In the genomic region with DNA sequence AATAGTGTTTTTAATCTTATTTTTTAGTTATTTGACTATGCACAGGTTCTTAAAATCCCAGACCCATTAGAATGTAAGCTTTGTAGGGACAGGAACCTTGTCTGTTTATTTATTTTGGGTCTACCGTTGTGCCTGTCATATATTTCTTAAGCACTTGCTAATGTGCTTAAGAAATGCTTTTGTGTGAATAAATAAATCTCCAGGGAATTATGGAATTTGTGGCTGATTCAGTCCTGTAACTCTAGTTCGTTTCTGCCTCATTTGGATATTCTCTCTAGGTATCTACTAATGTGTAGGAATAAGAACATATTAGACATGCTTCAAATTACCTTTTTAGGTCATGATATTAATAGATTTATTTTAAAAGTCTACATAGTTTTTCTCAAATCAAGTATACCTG, we compare ENCODE assay signal across 21 cellular contexts.
DNase-seq lines count a peak whose midpoint lies in the region; ATAC-seq, FAIRE-seq and TF ChIP-seq lines count a peak whose summit lies in the region.
"Had no signal": no experiment of that assay in that cellular context is flagged by ENCODE, and none has a peak within 500 bp of the region (broad histone marks: within the 10 kb centered on the region; RNA-seq: fewer than 3 reads in every experiment).

No MANE protein-coding gene starts in this region.

- BruUV-seq in HepG2 (replicated peaks; lab: Mats Ljungman, UMichigan) = no TSS peak

- no peak overlapping the region for H3K4me3 Mint-ChIP-seq in natural killer cell treated with Interleukin-12 subunit alpha and Interleukin-12 subunit beta and Interleukin-15 and Interleukin-18, amount 100 ng/mL, for 72 hours
- no peak overlapping the region for H3K4me3 Mint-ChIP-seq in natural killer cell
- H3K4me3 Mint-ChIP-seq: CD4-positive, CD25-positive, alpha-beta regulatory T cell had no signal

- H3K27ac ChIP-seq in esophagus muscularis mucosa (replicated peaks in 1 of 4) (peak overlapping the region; percentile 40 to 72 (median 56)), HepG2 (ENCODE audit: extremely low read length, insufficient read depth, low read length) (peak overlapping the region; percentile 11), tibial artery (peak overlapping the region; percentile 42 to 54)

- no peak for TF ChIP-seq POLR2A in esophagus muscularis mucosa (IDR thresholded peaks at IDR 0.05; ENCODE audit: low read depth)
- TF ChIP-seq POLR2A in HepG2 (IDR thresholded peaks at IDR 0.05; ENCODE audit: insufficient read depth in 1 of 2, low read depth in 2 of 2, low read length in 2 of 2) = no peak

- ATAC-seq in natural killer cell treated with Interleukin-12 subunit alpha and Interleukin-12 subunit beta and Interleukin-15 and Interleukin-18, amount 100 ng/mL, for 72 hours = no peak
- no peak for ATAC-seq in natural killer cell
- ATAC-seq in HepG2 = no peak
- no peak for ATAC-seq in GM21723 (IDR thresholded peaks at IDR 0.05; ENCODE audit: unreplicated experiment)
- ATAC-seq: K562, Panc1 had no signal

- peaks cover under 1% of the 10 kb centered on the region for H3K9me3 Mint-ChIP-seq in natural killer cell treated with Interleukin-12 subunit alpha and Interleukin-12 subunit beta and Interleukin-15 and Interleukin-18, amount 100 ng/mL, for 72 hours
- no peaks in the 10 kb centered on the region for H3K9me3 Mint-ChIP-seq in natural killer cell
- H3K9me3 Mint-ChIP-seq: CD4-positive, CD25-positive, alpha-beta regulatory T cell had no signal

- H2AFZ ChIP-seq in HepG2 (ENCODE audit: low read length) = no peak overlapping the region

- CTCF ChIA-PET in HepG2 (lab: Yijun Ruan, JAX; ENCODE audit: low intra/inter-chr PET ratio, low total read pairs) = no interaction called here
- CTCF ChIA-PET in GM10248 (lab: Yijun Ruan, JAX) = interaction anchor here (1.1 kb wide), 1 partner anchor 26 kb away, joined by 3 read pairs; no protein-coding TSS in a partner anchor

- no peak overlapping the region for H3K9ac ChIP-seq in HepG2 (ENCODE audit: insufficient read depth, low read depth, low read length)

- POLR2A ChIA-PET in HepG2 (lab: Yijun Ruan, JAX) = no interaction called here
- POLR2A ChIA-PET in GM10248 (lab: Yijun Ruan, JAX) = no interaction called here

- H3K4me3 ChIP-seq in esophagus muscularis mucosa (no peak overlapping the region), HepG2 (replicated peaks in 1 of 3; ENCODE audit: insufficient read depth in 1 of 3, low read depth in 2 of 3, low read length in 3 of 3) (no peak overlapping the region), tibial artery (no peak overlapping the region)
- H3K4me3 ChIP-seq: K562 had no signal

- H3K27me3 ChIP-seq in esophagus muscularis mucosa = no peaks in the 10 kb centered on the region
- H3K27me3 ChIP-seq in HepG2 (ENCODE audit: control insufficient read depth in 1 of 2, insufficient read depth in 2 of 2, low read length in 2 of 2) = no peaks in the 10 kb centered on the region
- H3K27me3 ChIP-seq in tibial artery = no peaks in the 10 kb centered on the region

- TF ChIP-seq EP300 in esophagus muscularis mucosa (IDR thresholded peaks at IDR 0.05) = no peak
- TF ChIP-seq EP300 in HepG2 (IDR thresholded peaks at IDR 0.05; ENCODE audit: low read depth in 2 of 2, low read length in 2 of 2) = no peak
- no peak for TF ChIP-seq EP300 in HepG2 (CRISPR knock-in tag; IDR thresholded peaks at IDR 0.05; ENCODE audit: borderline replicate concordance)

- WGBS in esophagus muscularis mucosa = 27% methylated on average over 2 of the region's 2 CpGs
- WGBS in HepG2 (ENCODE audit: low lambda C conversion rate) = 90% methylated on average over 2 of the region's 2 CpGs

- H3K9me3 ChIP-seq in esophagus muscularis mucosa (no peaks in the 10 kb centered on the region), HepG2 (ENCODE audit: low read length) (no peaks in the 10 kb centered on the region), tibial artery (no peaks in the 10 kb centered on the region)

- H3K4me1 ChIP-seq in esophagus muscularis mucosa (peaks cover 16 to 63% (median 51%) of the 10 kb centered on the region in 4 donors), HepG2 (ENCODE audit: insufficient read depth, low read length) (peaks cover 39% of the 10 kb centered on the region), tibial artery (peaks cover 8 to 66% (median 25%) of the 10 kb centered on the region in 4 donors)

- H4K20me1 ChIP-seq in HepG2 (ENCODE audit: insufficient read depth, low read length) = no peaks in the 10 kb centered on the region

- H3K4me1 Mint-ChIP-seq in natural killer cell treated with Interleukin-12 subunit alpha and Interleukin-12 subunit beta and Interleukin-15 and Interleukin-18, amount 100 ng/mL, for 72 hours (ENCODE audit: low read depth in 2 of 2) = peaks cover 21 to 23% of the 10 kb centered on the region in 2 donors
- H3K4me1 Mint-ChIP-seq in natural killer cell = peaks cover 2 to 14% of the 10 kb centered on the region in 2 donors

- TF ChIP-seq CTCF in natural killer cell (IDR thresholded peaks at IDR 0.05) (no peak), esophagus muscularis mucosa (IDR thresholded peaks at IDR 0.05) (no peak), HepG2 (CRISPR knock-in tag; IDR thresholded peaks at IDR 0.05) (no peak), tibial artery (IDR thresholded peaks at IDR 0.05) (no peak), GM10248 (IDR thresholded peaks at IDR 0.05; ENCODE audit: control extremely low read depth, extremely low read depth, low read depth, missing control alignments) (no peak)

- H3K79me2 ChIP-seq in HepG2 (ENCODE audit: insufficient read depth, low read length) = peaks cover 22% of the 10 kb centered on the region

- H3K4me2 ChIP-seq in HepG2 (ENCODE audit: low read depth, low read length) = no peak overlapping the region

- FAIRE-seq in HepG2 (lab: Jason Lieb, UNC) = no peak
- FAIRE-seq: K562 had no signal

- DNase-seq in natural killer cell treated with Interleukin-12 subunit alpha and Interleukin-12 subunit beta and Interleukin-15 and Interleukin-18, amount 100 ng/mL, for 72 hours (ENCODE audit: low spot score) = no peak
- DNase-seq in natural killer cell (no peak), esophagus muscularis mucosa (ENCODE audit: extremely low spot score) (no peak), HepG2 (ENCODE audit: low spot score) (no peak), tibial artery (no peak), kidney glomerular epithelial cell (lab: John Stamatoyannopoulos, UW) (no peak), GM10248 (ENCODE audit: extremely low spot score) (no peak)
- DNase-seq: CD4-positive, CD25-positive, alpha-beta regulatory T cell; GF-D8; H7; MM.1S; NCI-H1048; NCI-H1436; NCI-H1930; NCI-H2171; NCI-H345; NCI-H524 treated with DMSO at 0.1 percent for 48 hours; NCI-H82 had no signal

- in situ Hi-C loops in HepG2 (cut with HindIII; ENCODE audit: extremely low pct_ligation_motif_present, low pct_unique_long_range_greater_than_20kb) = no loop called here

- no peaks in the 10 kb centered on the region for H3K27me3 Mint-ChIP-seq in natural killer cell treated with Interleukin-12 subunit alpha and Interleukin-12 subunit beta and Interleukin-15 and Interleukin-18, amount 100 ng/mL, for 72 hours
- no peaks in the 10 kb centered on the region for H3K27me3 Mint-ChIP-seq in natural killer cell (ENCODE audit: low read depth in 2 of 2)

- H3K27ac Mint-ChIP-seq in natural killer cell treated with Interleukin-12 subunit alpha and Interleukin-12 subunit beta and Interleukin-15 and Interleukin-18, amount 100 ng/mL, for 72 hours = peak overlapping the region; percentile 19 to 33
- H3K27ac Mint-ChIP-seq in natural killer cell = no peak overlapping the region

- TF ChIP-seq RAD21 in HepG2 (CRISPR knock-in tag; IDR thresholded peaks at IDR 0.05) = no peak

- H3K36me3 Mint-ChIP-seq in natural killer cell treated with Interleukin-12 subunit alpha and Interleukin-12 subunit beta and Interleukin-15 and Interleukin-18, amount 100 ng/mL, for 72 hours = no peaks in the 10 kb centered on the region
- H3K36me3 Mint-ChIP-seq in natural killer cell = no peaks in the 10 kb centered on the region

- intact Hi-C loops in natural killer cell (cut with micrococcal nuclease) = no loop called here
- intact Hi-C loops in esophagus muscularis mucosa (cut with DNase I) = no loop called here
- intact Hi-C loops in HepG2 (cut with micrococcal nuclease; ENCODE audit: unreplicated experiment) = no loop called here
- intact Hi-C loops in tibial artery (cut with DNase I; ENCODE audit: low total_unique reads) = no loop called here

- H3K36me3 ChIP-seq in esophagus muscularis mucosa (no peaks in the 10 kb centered on the region), HepG2 (replicated peaks in 1 of 2; ENCODE audit: control insufficient read depth in 1 of 2, insufficient read depth in 2 of 2, low read length in 2 of 2) (no peaks in the 10 kb centered on the region), tibial artery (peaks cover 0 to 4% (median 0%) of the 10 kb centered on the region in 3 donors)

TF ChIP-seq in HepG2, 621 proteins besides CTCF, POLR2A, EP300 and RAD21 (continues in another document):
- TF ChIP-seq FOXK1 (CRISPR knock-in tag; IDR thresholded peaks at IDR 0.05; ENCODE audit: borderline replicate concordance, low read depth) (no peak), ZFY (CRISPR knock-in tag; IDR thresholded peaks at IDR 0.05) (no peak), ZBTB42 (CRISPR knock-in tag; IDR thresholded peaks at IDR 0.05) (no peak), MBNL3 (CRISPR knock-in tag; conservative IDR thresholded peaks at IDR 0.05) (no peak), ZNF337 (CRISPR knock-in tag; IDR thresholded peaks at IDR 0.05; ENCODE audit: borderline replicate concordance, low read depth) (no peak), POLR2G (IDR thresholded peaks at IDR 0.05; ENCODE audit: low read depth, low read length) (no peak)

Comparison
In these comparisons a context has a peak if more than half of its experiments do, and no peak if none do; other contexts are left out.
1. H3K27ac Mint-ChIP-seq: peak in natural killer cell treated with Interleukin-12 subunit alpha and Interleukin-12 subunit beta and Interleukin-15 and Interleukin-18, amount 100 ng/mL, for 72 hours (2 of 2); none in natural killer cell (0 of 2).
2. Peak in every context shown above with its lines, with median percentiles within 50 percentile points of each other: H3K27ac ChIP-seq.